Comparison of ENCODE assay signal across 10 cellular contexts in genomic region chr15:67049351-67050044, GRCh38. TPM values are rescaled to one million over a fixed set of nuclear protein-coding genes. Genes with fewer than 3 reads are reported as not detected.
DNase-seq lines count a peak whose midpoint lies in the region; ATAC-seq and TF ChIP-seq lines count a peak whose summit lies in the region.
"Had no signal": no experiment of that assay in that cellular context is flagged by ENCODE, and none has a peak within 500 bp of the region (broad histone marks: within the 10 kb centered on the region; RNA-seq: fewer than 3 reads in every experiment).

No MANE protein-coding gene starts in this region.

- no peaks in the 10 kb centered on the region for H3K27me3 ChIP-seq in thoracic aorta (replicated peaks; ENCODE audit: insufficient read depth)

- in situ Hi-C loops in astrocyte of the spinal cord (cut with HindIII; ENCODE audit: low sequenced_read_pairs), result no loop called here

- peak; percentile 60 for ATAC-seq in left colon
- peak; percentile 22 for ATAC-seq in thoracic aorta (ENCODE audit: insufficient number of reproducible peaks, low FRiP score, low read depth)
- ATAC-seq in HG02970 (IDR thresholded peaks at IDR 0.05; ENCODE audit: low FRiP score, unreplicated experiment), result no peak
- no peak for ATAC-seq in HG02973 (IDR thresholded peaks at IDR 0.05; ENCODE audit: unreplicated experiment)

- peak overlapping the region; percentile 91 to 99 for H3K27ac ChIP-seq in thoracic aorta
- H3K27ac ChIP-seq: HL-60 had no signal

- no peaks in the 10 kb centered on the region for H3K9me3 ChIP-seq in thoracic aorta

- no peaks in the 10 kb centered on the region for H3K36me3 ChIP-seq in thoracic aorta

- peak; percentile 54 for DNase-seq in HK-2 (ENCODE audit: unreplicated experiment)
- DNase-seq in astrocyte of the spinal cord (ENCODE audit: low read depth, low spot score), result peak; percentile 71
- DNase-seq in left colon, result no peak
- DNase-seq in thoracic aorta (ENCODE audit: low spot score), result no peak
- DNase-seq in occipital lobe (lab: John Stamatoyannopoulos, UW), result no peak
- DNase-seq in ecto neural progenitor cell (ENCODE audit: low spot score), result no peak
- DNase-seq: activated naive CD4-positive, alpha-beta T cell treated with anti-CD3 and anti-CD28 coated beads for 36 hours had no signal

- peaks cover 40 to 63% of the 10 kb centered on the region in 2 donors for H3K4me1 ChIP-seq in thoracic aorta (ENCODE audit: control insufficient read depth in 1 of 2, low read depth in 2 of 2)

- intact Hi-C loops in left colon (cut with DNase I, micrococcal nuclease), result no loop called here

- no peak overlapping the region for H3K4me3 ChIP-seq in astrocyte of the spinal cord (ENCODE audit: low read depth, low read length)
- H3K4me3 ChIP-seq in thoracic aorta, result no peak overlapping the region

- TF ChIP-seq CTCF in astrocyte of the spinal cord (IDR thresholded peaks at IDR 0.05; ENCODE audit: low read depth, low read length) (no peak), thoracic aorta (IDR thresholded peaks at IDR 0.05) (no peak)

RNA-seq across cellular contexts. Expression of gene SMAD3, which starts 15.9 kb away (rescaled TPM):
- total RNA-seq in left colon, result 10 to 100 TPM; 33.3 to 60.7 TPM
- total RNA-seq in thoracic aorta, result 10 to 100 TPM; 47.9 to 78.5 TPM
- 2.5 TPM for total RNA-seq in occipital lobe

Comparison
In these comparisons a context has a peak if more than half of its experiments do, and no peak if none do; other contexts are left out.
1. DNase-seq: peak in HK-2 (single experiment) and astrocyte of the spinal cord (single experiment); none in left colon (0 of 2), thoracic aorta (single experiment), occipital lobe (single experiment) and ecto neural progenitor cell (single experiment).
2. ATAC-seq: peak in left colon (single experiment) and thoracic aorta (single experiment); none in HG02970 (single experiment) and HG02973 (single experiment).